In the genomic region with DNA sequence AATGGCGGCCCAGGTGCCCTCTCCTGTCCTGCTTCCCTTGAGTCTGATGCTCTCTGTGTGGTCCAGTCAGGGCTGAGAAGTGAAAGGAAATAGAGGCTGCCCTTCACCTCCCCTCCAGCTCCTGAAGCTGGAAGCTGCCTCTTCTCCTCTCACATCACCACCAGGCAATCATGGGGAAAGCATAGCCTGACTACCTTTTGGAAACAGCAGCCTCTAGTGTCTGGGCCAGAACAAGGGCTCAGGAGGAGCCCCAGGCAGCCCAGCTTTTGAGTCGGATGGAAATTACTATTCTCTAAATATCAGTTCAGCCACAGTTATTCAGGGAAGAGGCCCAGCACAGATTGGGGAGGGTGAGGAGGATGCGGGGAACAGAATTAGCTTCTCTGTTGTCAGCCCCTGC, we compare ENCODE assay signal across 22 cellular contexts. TPM values are rescaled to one million over a fixed set of nuclear protein-coding genes. Genes with fewer than 3 reads are reported as not detected.
DNase-seq lines count a peak whose midpoint lies in the region; ATAC-seq and TF ChIP-seq lines count a peak whose summit lies in the region.
"Had no signal": no experiment of that assay in that cellular context is flagged by ENCODE, and none has a peak within 500 bp of the region (broad histone marks: within the 10 kb centered on the region; RNA-seq: fewer than 3 reads in every experiment).

No MANE protein-coding gene starts in this region.

- H3K9me3 ChIP-seq in HEK293 (ENCODE audit: control insufficient read depth, insufficient read depth, low read depth, low read length) (no peaks in the 10 kb centered on the region), RWPE2 (ENCODE audit: severe bottlenecking) (no peaks in the 10 kb centered on the region)
- H3K9me3 ChIP-seq: gastroesophageal sphincter, thyroid gland had no signal

- no peaks in the 10 kb centered on the region for H3K36me3 ChIP-seq in HEK293 (ENCODE audit: control insufficient read depth in 2 of 2, insufficient read depth in 1 of 2, low read length in 2 of 2)
- no peaks in the 10 kb centered on the region for H3K36me3 ChIP-seq in RWPE2 (ENCODE audit: low read depth)
- H3K36me3 ChIP-seq: cardiac muscle cell, gastroesophageal sphincter, thyroid gland had no signal

- DNase-seq in AG10803 (ENCODE audit: low read depth) (no peak), RWPE2 (ENCODE audit: low spot score) (no peak), fibroblast of villous mesenchyme (ENCODE audit: low read depth) (no peak)
- DNase-seq: activated CD4-positive, CD25-positive, alpha-beta regulatory T cell treated with anti-CD3 and anti-CD28 coated beads, Interleukin-2, amount 50 U/mL, for 72 hours; activated CD8-positive, alpha-beta T cell treated with anti-CD3 and anti-CD28 coated beads, Interleukin-2, amount 10 ng/mL, durations not matched to agents 7 days and 5 days; activated T-cell treated with anti-CD3 and anti-CD28 coated beads, Interleukin-2, amount 50 U/mL, for 1 hour; DMS79 treated with DMSO at 0.1 percent for 48 hours; NCI-H1105 treated with DMSO at 0.1 percent for 48 hours; NCI-H2081 treated with DMSO at 0.1 percent for 48 hours; NCI-H526; nephron progenitor cell; posterior cingulate gyrus; stimulated activated CD4-positive, alpha-beta T cell treated with anti-CD3 and anti-CD28 coated beads, Interleukin-2, amount 100 ng/mL, for 24 hours; stimulated activated naive CD4-positive, alpha-beta T cell treated with Interleukin-2 at 50 U/mL for 16 hours; thyroid gland had no signal

- POLR2A ChIA-PET in HEK293 (lab: Yijun Ruan, JAX): no interaction called here

- H3K27ac ChIP-seq in HEK293 (ENCODE audit: extremely low read depth, low read depth, low read length) (no peak overlapping the region), RWPE2 (ENCODE audit: poor library complexity, severe bottlenecking) (no peak overlapping the region)
- H3K27ac ChIP-seq: cardiac muscle cell, gastroesophageal sphincter, skin epidermis, thyroid gland had no signal

- H3K4me3 ChIP-seq in AG10803 (ENCODE audit: low read length) (no peak overlapping the region), HEK293 (ENCODE audit: low read depth, low read length) (no peak overlapping the region), RWPE2 (ENCODE audit: severe bottlenecking) (no peak overlapping the region), fibroblast of villous mesenchyme (ENCODE audit: low read depth, low read length) (no peak overlapping the region)
- H3K4me3 ChIP-seq: cardiac muscle cell, gastroesophageal sphincter, skin epidermis, thyroid gland had no signal

- TF ChIP-seq CTCF in AG10803 (conservative IDR thresholded peaks at IDR 0.05; ENCODE audit: low read length) (peak; percentile 24; the same call in 1 of the 2 replicates), HEK293 (tag by site-specific recombination; IDR thresholded peaks at IDR 0.05) (0 out of 2 replicates have a peak, but pooled peaks have one; percentile 40), RWPE2 (IDR thresholded peaks at IDR 0.05; ENCODE audit: poor library complexity, severe bottlenecking) (peak; percentile 15), fibroblast of villous mesenchyme (IDR thresholded peaks at IDR 0.05; ENCODE audit: insufficient read depth, low read depth, low read length) (peak; percentile 2)

- no peaks in the 10 kb centered on the region for H3K4me1 ChIP-seq in HEK293 (ENCODE audit: control insufficient read depth, insufficient read depth, low read length)
- H3K4me1 ChIP-seq in RWPE2 (ENCODE audit: insufficient read depth, poor library complexity, severe bottlenecking): no peaks in the 10 kb centered on the region
- H3K4me1 ChIP-seq: gastroesophageal sphincter, thyroid gland had no signal

- peaks cover 3% of the 10 kb centered on the region for H3K27me3 ChIP-seq in RWPE2 (ENCODE audit: insufficient read depth, poor library complexity, severe bottlenecking)
- H3K27me3 ChIP-seq: thyroid gland had no signal

- CTCF ChIA-PET in HEK293 (lab: Yijun Ruan, JAX): interaction anchor here (1.3 to 1.4 kb wide), 2 partner anchors 24 to 173 kb away, joined by 3 to 6 read pairs; no protein-coding TSS in a partner anchor

- no peak for ATAC-seq in RWPE2 (ENCODE audit: low read depth)
- ATAC-seq in HG03025 (IDR thresholded peaks at IDR 0.05; ENCODE audit: low FRiP score, unreplicated experiment): no peak
- no peak for ATAC-seq in GM19397 (IDR thresholded peaks at IDR 0.05; ENCODE audit: unreplicated experiment)
- no peak for ATAC-seq in GM19324 (IDR thresholded peaks at IDR 0.05; ENCODE audit: low FRiP score, unreplicated experiment)
- ATAC-seq: activated CD8-positive, alpha-beta T cell treated with anti-CD3 and anti-CD28 coated beads, Interleukin-2, amount 10 ng/mL, durations not matched to agents 7 days and 5 days; gastroesophageal sphincter had no signal

TF ChIP-seq in HEK293, 187 proteins besides CTCF, POLR2A, EP300 and RAD21:
- TF ChIP-seq ZNF843 (tag by site-specific recombination; IDR thresholded peaks at IDR 0.05) (no peak), ZEB2 (tag by site-specific recombination; IDR thresholded peaks at IDR 0.05) (no peak), ZNF560 (tag by site-specific recombination; IDR thresholded peaks at IDR 0.05; ENCODE audit: borderline replicate concordance) (no peak)

RNA-seq across cellular contexts. Expression of a gene that starts 43.3 kb away (rescaled TPM):
- 13.8 and 13.9 TPM in 2 replicates for total RNA-seq in fibroblast of villous mesenchyme
